16 cellular contexts compared by ENCODE assay signal in the genomic region with DNA sequence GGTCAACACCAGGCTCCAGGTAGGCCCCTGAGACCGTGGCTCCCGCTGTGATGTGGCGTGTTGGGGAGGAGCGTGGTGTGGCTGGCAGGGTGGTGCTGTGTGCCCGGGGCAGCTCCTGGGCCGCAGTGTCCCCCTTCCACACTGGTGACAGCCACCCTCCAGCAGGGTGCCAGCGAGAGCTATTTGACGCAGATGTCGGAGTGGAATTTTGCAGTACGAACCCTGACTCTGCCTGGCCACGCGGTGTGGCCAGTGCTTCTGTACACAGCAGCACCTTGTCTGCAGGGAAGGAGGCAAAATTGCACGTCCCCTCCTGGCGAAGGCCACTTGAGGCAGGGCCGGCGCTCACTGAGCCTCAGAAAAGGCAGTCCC. TPM values are rescaled to one million over a fixed set of nuclear protein-coding genes. Genes with fewer than 3 reads are reported as not detected.
"Had no signal": no experiment of that assay in that cellular context is flagged by ENCODE, and none has a peak within 500 bp of the region (broad histone marks: within the 10 kb centered on the region; RNA-seq: fewer than 3 reads in every experiment).

No MANE protein-coding gene starts in this region.

- H3K4me3 Mint-ChIP-seq: activated CD4-positive, alpha-beta T cell treated with anti-CD3 and anti-CD28 coated beads, Interleukin-2, amount 10 ng/mL, durations not matched to agents 7 days and 5 days; nephron progenitor cell; stimulated activated naive CD8-positive, alpha-beta T cell treated with anti-CD3 and anti-CD28 coated beads, Interleukin-15, amount 100 ng/mL, for 72 hours had no signal

- H3K27ac ChIP-seq: body of pancreas, gastroesophageal sphincter, heart left ventricle, right lobe of liver had no signal

- H3K9me3 ChIP-seq: body of pancreas, gastroesophageal sphincter, heart left ventricle, right lobe of liver had no signal

- H3K4me1 ChIP-seq: body of pancreas, gastroesophageal sphincter, heart left ventricle, right lobe of liver had no signal

- H3K27ac Mint-ChIP-seq: activated CD4-positive, alpha-beta T cell treated with anti-CD3 and anti-CD28 coated beads, Interleukin-2, amount 10 ng/mL, durations not matched to agents 7 days and 5 days; nephron progenitor cell had no signal

- H3K4me3 ChIP-seq: body of pancreas, gastroesophageal sphincter, heart left ventricle, right lobe of liver, smooth muscle cell had no signal

- H3K4me1 Mint-ChIP-seq: activated CD4-positive, alpha-beta T cell treated with anti-CD3 and anti-CD28 coated beads, Interleukin-2, amount 10 ng/mL, durations not matched to agents 7 days and 5 days; stimulated activated naive CD8-positive, alpha-beta T cell treated with anti-CD3 and anti-CD28 coated beads, Interleukin-15, amount 100 ng/mL, for 72 hours had no signal

- H3K27me3 ChIP-seq: body of pancreas, right lobe of liver had no signal

- H3K9me3 Mint-ChIP-seq: activated CD4-positive, alpha-beta T cell treated with anti-CD3 and anti-CD28 coated beads, Interleukin-2, amount 10 ng/mL, durations not matched to agents 7 days and 5 days; nephron progenitor cell; stimulated activated naive CD8-positive, alpha-beta T cell treated with anti-CD3 and anti-CD28 coated beads, Interleukin-15, amount 100 ng/mL, for 72 hours had no signal

- H3K27me3 Mint-ChIP-seq: activated CD4-positive, alpha-beta T cell treated with anti-CD3 and anti-CD28 coated beads, Interleukin-2, amount 10 ng/mL, durations not matched to agents 7 days and 5 days had no signal

- H3K4me2 ChIP-seq: smooth muscle cell had no signal

- ATAC-seq: activated CD4-positive, CD25-positive, alpha-beta regulatory T cell treated with anti-CD3 and anti-CD28 coated beads, Interleukin-2, amount 50 U/mL, for 24 hours; body of pancreas; gastroesophageal sphincter; heart left ventricle; right lobe of liver had no signal

- DNase-seq: activated CD4-positive, alpha-beta T cell treated with anti-CD3 and anti-CD28 coated beads, Interleukin-2, amount 10 ng/mL, durations not matched to agents 7 days and 5 days; body of pancreas; caudate nucleus; midbrain; nephron progenitor cell; stimulated activated CD4-positive, alpha-beta T cell treated with anti-CD3 and anti-CD28 coated beads, Interleukin-4, amount 100 ng/mL, for 1 hour; stimulated activated naive CD8-positive, alpha-beta T cell treated with anti-CD3 and anti-CD28 coated beads, Interleukin-15, amount 100 ng/mL, for 72 hours; T1000; trophoblast cell had no signal

- H3K36me3 ChIP-seq: gastroesophageal sphincter, heart left ventricle, right lobe of liver had no signal

RNA-seq across cellular contexts. Expression of a gene that starts 53.2 kb away (rescaled TPM):
- total RNA-seq: activated CD4-positive, alpha-beta T cell treated with anti-CD3 and anti-CD28 coated beads, Interleukin-2, amount 10 ng/mL, durations not matched to agents 7 days and 5 days; activated CD8-positive, alpha-beta memory T cell treated with anti-CD3 and anti-CD28 coated beads for 36 hours; T-helper 1 cell treated with Interleukin-12 subunit alpha and Interleukin-12 subunit beta and Interleukin-4 antibody, amounts not matched to agents 30 ng/mL and 1 ng/mL, for 36 hours had no signal
